ENCODE assay signal across 18 cellular contexts in genomic region chr15:90343391-90343790, GRCh38. TPM values are rescaled to one million over a fixed set of nuclear protein-coding genes. Genes with fewer than 3 reads are reported as not detected.
DNase-seq lines count a peak whose midpoint lies in the region; ATAC-seq, FAIRE-seq and TF ChIP-seq lines count a peak whose summit lies in the region.
"Had no signal": no experiment of that assay in that cellular context is flagged by ENCODE, and none has a peak within 500 bp of the region (broad histone marks: within the 10 kb centered on the region; RNA-seq: fewer than 3 reads in every experiment).

No MANE protein-coding gene starts in this region.

- H3K4me3 ChIP-seq in left ventricle myocardium inferior (no peak overlapping the region), GM12878 (no peak overlapping the region), upper lobe of right lung (no peak overlapping the region), adrenal gland (no peak overlapping the region), small intestine (ENCODE audit: low read depth in 1 of 2, low read length in 2 of 2) (no peak overlapping the region)
- H3K4me3 ChIP-seq: smooth muscle cell, stomach had no signal

- intact Hi-C loops in left ventricle myocardium superior (cut with micrococcal nuclease), result no loop called here
- intact Hi-C loops in left ventricle myocardium inferior (cut with micrococcal nuclease), result no loop called here
- intact Hi-C loops in GM12878 (cut with micrococcal nuclease; ENCODE audit: unreplicated experiment), result no loop called here
- intact Hi-C loops in upper lobe of right lung (cut with DNase I), result no loop called here
- intact Hi-C loops in adrenal gland (cut with DNase I), result no loop called here

- TF ChIP-seq CTCF in left ventricle myocardium inferior (IDR thresholded peaks at IDR 0.05; ENCODE audit: borderline replicate concordance) (no peak), GM12878 (IDR thresholded peaks at IDR 0.05 in 2 of 3, conservative IDR thresholded peaks at IDR 0.05 in 1 of 3; ENCODE audit: control insufficient read depth in 2 of 3, extremely low read depth in 1 of 3, insufficient read depth in 1 of 3, low read depth in 3 of 3, low read length in 3 of 3) (no peak), upper lobe of right lung (IDR thresholded peaks at IDR 0.05) (no peak), adrenal gland (IDR thresholded peaks at IDR 0.05) (no peak)

- H3K4me1 ChIP-seq in left ventricle myocardium inferior, result peaks cover 6% of the 10 kb centered on the region
- H3K4me1 ChIP-seq in GM12878 (ENCODE audit: control insufficient read depth, insufficient read depth, low read length), result peaks cover 5% of the 10 kb centered on the region; the same call in 1 of the 2 replicates
- H3K4me1 ChIP-seq in upper lobe of right lung, result peaks cover 12% of the 10 kb centered on the region
- peaks cover 6 to 18% of the 10 kb centered on the region in 2 donors for H3K4me1 ChIP-seq in adrenal gland (replicated peaks in 1 of 2)
- H3K4me1 ChIP-seq in small intestine (ENCODE audit: control insufficient read depth in 2 of 2, insufficient read depth in 1 of 2, low read depth in 1 of 2, low read length in 1 of 2), result peaks cover 0 to 3% of the 10 kb centered on the region in 2 donors

- no peak overlapping the region for H3K4me2 ChIP-seq in GM12878 (ENCODE audit: control insufficient read depth, insufficient read depth)
- H3K4me2 ChIP-seq: smooth muscle cell had no signal

- in situ Hi-C loops in GM12878 (cut with MboI), result loop anchor here (25.0 kb wide), 1 partner anchor 894 kb away; no protein-coding TSS in a partner anchor

- no peak for TF ChIP-seq RAD21 in GM12878 (IDR thresholded peaks at IDR 0.05; ENCODE audit: insufficient read depth, low read depth, low read length)

- no peaks in the 10 kb centered on the region for H3K36me3 ChIP-seq in left ventricle myocardium inferior
- H3K36me3 ChIP-seq in GM12878 (ENCODE audit: control insufficient read depth in 2 of 2, insufficient read depth in 2 of 2, low read length in 1 of 2), result no peaks in the 10 kb centered on the region
- H3K36me3 ChIP-seq in upper lobe of right lung, result no peaks in the 10 kb centered on the region
- no peaks in the 10 kb centered on the region for H3K36me3 ChIP-seq in adrenal gland (replicated peaks in 1 of 2)
- H3K36me3 ChIP-seq in small intestine (ENCODE audit: control insufficient read depth in 2 of 2, insufficient read depth in 2 of 2, low read length in 2 of 2), result no peaks in the 10 kb centered on the region
- H3K36me3 ChIP-seq: neutrophil, stomach had no signal

- DNase-seq in left ventricle myocardium superior, result no peak
- DNase-seq in left ventricle myocardium inferior, result no peak
- no peak for DNase-seq in GM12878 (ENCODE audit: low read depth, low spot score)
- peak; percentile 12 for DNase-seq in glomerular visceral epithelial cell (ENCODE audit: extremely low spot score)
- DNase-seq in upper lobe of right lung, result no peak
- no peak for DNase-seq in GF-D8 (lab: John Stamatoyannopoulos, UW)
- no peak for DNase-seq in adrenal gland
- no peak for DNase-seq in small intestine
- DNase-seq: activated CD4-positive, CD25-positive, alpha-beta regulatory T cell; activated CD8-positive, alpha-beta memory T cell treated with anti-CD3 and anti-CD28 coated beads, Interleukin-2, amount 50 U/mL, for 48 hours; activated naive CD8-positive, alpha-beta T cell treated with anti-CD3 and anti-CD28 coated beads for 36 hours; NCI-H1436; OCI-M1; stomach; T-cell had no signal

- TF ChIP-seq POLR2A in GM12878 (IDR thresholded peaks at IDR 0.05; ENCODE audit: low read depth, low read length) (no peak), adrenal gland (IDR thresholded peaks at IDR 0.05) (no peak)

- WGBS in GM12878 (ENCODE audit: insufficient coverage, insufficient replicate concordance, low lambda C conversion rate, missing lambda C conversion rate), result 56% methylated on average over 5 of the region's 5 CpGs
- WGBS in adrenal gland, 4 donors, result 69 to 77% (median 73%) methylated on average over 5 of the region's 5 CpGs
- 79 to 97% (median 94%) methylated on average over 5 of the region's 5 CpGs for WGBS in small intestine, 3 donors

- SMC1A ChIA-PET in GM12878 (lab: Charles Lee; ENCODE audit: uncharacterized antibody, unreplicated experiment), result interaction anchor here (0.6 kb wide), 1 partner anchor 583 kb away, joined by 3 read pairs; no protein-coding TSS in a partner anchor

- H3K27me3 ChIP-seq in left ventricle myocardium inferior (ENCODE audit: low read depth) (no peaks in the 10 kb centered on the region), GM12878 (replicated peaks in 1 of 2; ENCODE audit: control insufficient read depth in 2 of 2, insufficient read depth in 2 of 2, low read length in 1 of 2) (no peaks in the 10 kb centered on the region), upper lobe of right lung (no peaks in the 10 kb centered on the region), adrenal gland (no peaks in the 10 kb centered on the region), small intestine (ENCODE audit: control insufficient read depth in 2 of 2, insufficient read depth in 2 of 2, low read length in 2 of 2) (no peaks in the 10 kb centered on the region)
- H3K27me3 ChIP-seq: neutrophil, stomach had no signal

- RAD21 ChIA-PET in GM12878 (lab: Charles Lee; ENCODE audit: unreplicated experiment), result interaction anchor here (0.7 kb wide), 1 partner anchor 40 kb away, joined by 3 read pairs; no protein-coding TSS in a partner anchor

- no peaks in the 10 kb centered on the region for H4K20me1 ChIP-seq in GM12878 (ENCODE audit: control insufficient read depth, insufficient read depth)

- H3K79me2 ChIP-seq in GM12878 (ENCODE audit: control insufficient read depth, insufficient read depth, low read length), result no peaks in the 10 kb centered on the region

- no peak overlapping the region for H3K27ac ChIP-seq in left ventricle myocardium inferior (replicated peaks)
- H3K27ac ChIP-seq in GM12878 (ENCODE audit: control insufficient read depth, insufficient read depth), result no peak overlapping the region
- no peak overlapping the region for H3K27ac ChIP-seq in upper lobe of right lung
- peak overlapping the region in 1 of 5 donors; percentile 60 for H3K27ac ChIP-seq in adrenal gland
- no peak overlapping the region for H3K27ac ChIP-seq in small intestine (ENCODE audit: low read depth in 1 of 2, low read length in 1 of 2)
- H3K27ac ChIP-seq: stomach had no signal

- POLR2A ChIA-PET in GM12878 (lab: Charles Lee), result no interaction called here

- CTCF ChIA-PET in GM12878 (lab: Yijun Ruan, JAX), result interaction anchor here (1.0 kb wide), 1 partner anchor 23 kb away, joined by 5 read pairs; no protein-coding TSS in a partner anchor

- FAIRE-seq in GM12878 (lab: Jason Lieb, UNC) (no peak), small intestine (lab: Jason Lieb, UNC) (no peak)

- no peak overlapping the region for H2AFZ ChIP-seq in GM12878 (ENCODE audit: control insufficient read depth, low read depth, low read length)

- BruUV-seq in GM12878 (replicated peaks; lab: Mats Ljungman, UMichigan), result no TSS peak

- H3K9ac ChIP-seq in GM12878 (ENCODE audit: control insufficient read depth, insufficient read depth, low read length), result no peak overlapping the region

- ATAC-seq in left ventricle myocardium superior (peak; percentile 29), GM12878 (no peak), upper lobe of right lung (peak; percentile 18)
- ATAC-seq: esophagus mucosa had no signal

- TF ChIP-seq EP300 in GM12878 (IDR thresholded peaks at IDR 0.05; ENCODE audit: borderline replicate concordance in 1 of 2, control insufficient read depth in 1 of 2, low read depth in 2 of 2, low read length in 2 of 2), result no peak

- H3K9me3 ChIP-seq in left ventricle myocardium inferior (replicated peaks) (no peaks in the 10 kb centered on the region), GM12878 (replicated peaks; ENCODE audit: control insufficient read depth, insufficient read depth, low read length) (no peaks in the 10 kb centered on the region), upper lobe of right lung (no peaks in the 10 kb centered on the region), adrenal gland (replicated peaks in 1 of 3) (no peaks in the 10 kb centered on the region), small intestine (ENCODE audit: control insufficient read depth, low read depth) (no peaks in the 10 kb centered on the region)
- H3K9me3 ChIP-seq: neutrophil, stomach had no signal

RNA-seq across cellular contexts. Expression of gene ZNF774, which starts 8.7 kb away (rescaled TPM):
- total RNA-seq in left ventricle myocardium superior (4.9 TPM), left ventricle myocardium inferior (4.7 TPM), GM12878 (2014; rRNA removed) (1.5 and 1.7 TPM in 2 replicates), GM12878 (2014; rRNA removed; fragmentation: Illumina TruSeq; extraction: Trizol) (1.7 and 2.3 TPM in 2 replicates), GM12878 (2021) (1.7 TPM in 2 replicates), upper lobe of right lung (3.6 TPM), adrenal gland (10 to 100 TPM in 2 of 8 donors, 1 to 10 TPM in 6; 3.3 to 21.4 (median 6.6) TPM)
- total RNA-seq in GM12878 (2013; cell fraction: nucleolus; rRNA removed), result 6.5 and 7.0 TPM in 2 replicates
- polyA plus RNA-seq in GM12878 (2011; ENCODE audit: low read depth), result 1.1 TPM
- polyA plus RNA-seq in GM12878 (2011; rRNA removed) (0.87 and 0.98 TPM in 2 replicates), GM12878 (2014; fragmentation: Illumina TruSeq; extraction: Trizol) (2.0 and 2.4 TPM in 2 replicates), GM12878 (2014; fragmentation: Nextera tagmentation; extraction: Ambion mirVana) (under 1 TPM; 0.35 to 0.40 TPM), GM12878 (2014; rRNA removed) (2.2 and 2.5 TPM in 2 replicates), GM12878 (2016; fragmentation: Nextera tagmentation; extraction: Ambion mirVana) (1 to 10 TPM in 1 of 2 experiments, under 1 TPM in 1; 0.54 to 1.8 TPM), adrenal gland (1 to 10 TPM; 1.0 to 5.7 (median 1.8) TPM), small intestine (1 to 10 TPM in 2 of 3 donors, under 1 TPM in 1; 0.89 to 2.1 (median 1.4) TPM)
- 0.51 and 0.59 TPM in 2 replicates for polyA plus RNA-seq in GM12878 (2011; cell fraction: cytosol; rRNA removed)
- polyA plus RNA-seq in GM12878 (2011; cell fraction: nucleus; rRNA removed), result 0.80 and 0.91 TPM in 2 replicates
- 0.62 and 0.86 TPM in 2 replicates for polyA plus RNA-seq in GM12878 (2012)
- 0.46 and 1.2 TPM in 2 replicates for polyA minus RNA-seq in GM12878 (2011; rRNA and poly(A)+ RNA removed)
- polyA minus RNA-seq in GM12878 (2011; cell fraction: cytosol; rRNA and poly(A)+ RNA removed), result 0.52 TPM in 1 of 2 replicates, not detected in the other
- polyA minus RNA-seq in GM12878 (2011; cell fraction: nucleus; rRNA and poly(A)+ RNA removed), result 0.73 and 1.1 TPM in 2 replicates

RNA-seq across cellular contexts. Expression of gene IQGAP1, which starts 44.7 kb away (rescaled TPM):
- total RNA-seq in left ventricle myocardium superior (35.4 TPM), left ventricle myocardium inferior (39.2 TPM), GM12878 (2014; rRNA removed) (124 and 140 TPM in 2 replicates), GM12878 (2014; rRNA removed; fragmentation: Illumina TruSeq; extraction: Trizol) (222 and 234 TPM in 2 replicates), GM12878 (2021) (118 and 122 TPM in 2 replicates), upper lobe of right lung (256 TPM), adrenal gland (100 to 1,000 TPM; 122 to 261 (median 162) TPM)
- 229 and 246 TPM in 2 replicates for total RNA-seq in GM12878 (2013; cell fraction: nucleolus; rRNA removed)
- polyA plus RNA-seq in GM12878 (2011; ENCODE audit: low read depth), result 52.6 TPM
- polyA plus RNA-seq in GM12878 (2011; rRNA removed) (110 and 149 TPM in 2 replicates), GM12878 (2014; fragmentation: Illumina TruSeq; extraction: Trizol) (250 and 338 TPM in 2 replicates), GM12878 (2014; fragmentation: Nextera tagmentation; extraction: Ambion mirVana) (10 to 100 TPM; 65.2 to 66.6 TPM), GM12878 (2014; rRNA removed) (96.6 and 115 TPM in 2 replicates), GM12878 (2016; fragmentation: Nextera tagmentation; extraction: Ambion mirVana) (100 to 1,000 TPM in 1 of 2 experiments, 10 to 100 TPM in 1; 99.6 to 103 TPM), adrenal gland (100 to 1,000 TPM in 1 of 3 donors, 10 to 100 TPM in 2; 34.3 to 195 (median 57.7) TPM), small intestine (10 to 100 TPM; 54.3 to 77.9 (median 61.7) TPM)
- polyA plus RNA-seq in GM12878 (2011; cell fraction: cytosol; rRNA removed), result 45.3 and 51.0 TPM in 2 replicates
- 114 and 372 TPM in 2 replicates for polyA plus RNA-seq in GM12878 (2011; cell fraction: nucleus; rRNA removed)
- polyA plus RNA-seq in GM12878 (2012), result 61.3 and 79.2 TPM in 2 replicates
- polyA minus RNA-seq in GM12878 (2011; rRNA and poly(A)+ RNA removed), result 168 and 218 TPM in 2 replicates
- 52.7 and 66.6 TPM in 2 replicates for polyA minus RNA-seq in GM12878 (2011; cell fraction: cytosol; rRNA and poly(A)+ RNA removed)
- polyA minus RNA-seq in GM12878 (2011; cell fraction: nucleus; rRNA and poly(A)+ RNA removed), result 106 and 330 TPM in 2 replicates
